1 cellular context compared by ENCODE assay signal in genomic region chr1:203185585-203185984, GRCh38.
TF ChIP-seq lines count a peak whose summit lies in the region.

No MANE protein-coding gene starts in this region.

TF ChIP-seq in SK-N-SH treated with all-trans-retinoic acid at 6 μM for 48 hours, 23 proteins besides CTCF, POLR2A, EP300 and RAD21 (continued from another document):
- TF ChIP-seq TSHZ2 (CRISPR knock-in tag; IDR thresholded peaks at IDR 0.05) (no peak), ZNF8 (CRISPR knock-in tag; IDR thresholded peaks at IDR 0.05) (no peak)
